In the genomic region with DNA sequence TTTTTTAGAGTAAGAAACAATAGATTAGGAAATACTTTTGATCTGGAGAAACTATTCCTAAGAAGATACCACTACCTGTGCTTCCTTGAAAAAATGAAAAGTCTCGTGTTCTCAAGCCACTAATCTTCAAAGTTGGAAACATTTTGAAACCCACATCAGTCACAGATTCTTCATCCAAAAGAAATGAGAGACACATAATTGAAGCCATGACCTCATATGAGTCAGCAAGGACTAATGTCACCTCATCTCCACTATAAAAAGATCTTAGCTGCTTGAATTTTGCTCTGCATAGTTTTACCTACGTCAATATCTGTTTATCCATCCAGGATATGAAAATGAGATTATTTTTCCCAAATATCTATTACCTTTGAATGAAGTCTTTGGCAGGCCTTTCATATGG, we compare ENCODE assay signal across 20 cellular contexts.
"Had no signal": no experiment of that assay in that cellular context is flagged by ENCODE, and none has a peak within 500 bp of the region (broad histone marks: within the 10 kb centered on the region; RNA-seq: fewer than 3 reads in every experiment).

No MANE protein-coding gene starts in this region.

- H3K9me3 Mint-ChIP-seq: naive thymus-derived CD4-positive, alpha-beta T cell; nephron progenitor cell; stimulated activated naive B cell treated with anti-CD40 and anti-IgM and Interleukin-4, amounts not matched to agents 10 μg/mL and 1 μg/mL and 100 μg/mL, for 72 hours; stimulated activated naive CD8-positive, alpha-beta T cell treated with anti-CD3 and anti-CD28 coated beads, Interleukin-15, amount 100 ng/mL, for 72 hours had no signal

- ATAC-seq: heart right ventricle; left lobe of liver; naive thymus-derived CD4-positive, alpha-beta T cell; psoas muscle; sciatic nerve; stimulated activated naive B cell treated with anti-CD40 and anti-IgM and Interleukin-4, amounts not matched to agents 10 μg/mL and 1 μg/mL and 100 μg/mL, for 72 hours; stimulated activated naive CD8-positive, alpha-beta T cell treated with anti-CD3 and anti-CD28 coated beads, Interleukin-15, amount 100 ng/mL, for 72 hours had no signal

- H3K36me3 ChIP-seq: colonic mucosa, heart right ventricle, spleen, tibial nerve had no signal

- H3K4me3 ChIP-seq: colonic mucosa, heart right ventricle, psoas muscle, spleen, testis, tibial nerve had no signal

- H3K9me3 ChIP-seq: colonic mucosa, heart right ventricle, psoas muscle, spleen, testis, tibial nerve had no signal

- H3K27ac Mint-ChIP-seq: naive thymus-derived CD4-positive, alpha-beta T cell; nephron progenitor cell; stimulated activated naive B cell treated with anti-CD40 and anti-IgM and Interleukin-4, amounts not matched to agents 10 μg/mL and 1 μg/mL and 100 μg/mL, for 72 hours; stimulated activated naive CD8-positive, alpha-beta T cell treated with anti-CD3 and anti-CD28 coated beads, Interleukin-15, amount 100 ng/mL, for 72 hours had no signal

- H3K27me3 ChIP-seq: colonic mucosa, heart right ventricle, spleen, testis, tibial nerve had no signal

- H3K27me3 Mint-ChIP-seq: naive thymus-derived CD4-positive, alpha-beta T cell; stimulated activated naive B cell treated with anti-CD40 and anti-IgM and Interleukin-4, amounts not matched to agents 10 μg/mL and 1 μg/mL and 100 μg/mL, for 72 hours; stimulated activated naive CD8-positive, alpha-beta T cell treated with anti-CD3 and anti-CD28 coated beads, Interleukin-15, amount 100 ng/mL, for 72 hours had no signal

- H3K4me3 Mint-ChIP-seq: naive thymus-derived CD4-positive, alpha-beta T cell; nephron progenitor cell; stimulated activated naive B cell treated with anti-CD40 and anti-IgM and Interleukin-4, amounts not matched to agents 10 μg/mL and 1 μg/mL and 100 μg/mL, for 72 hours; stimulated activated naive CD8-positive, alpha-beta T cell treated with anti-CD3 and anti-CD28 coated beads, Interleukin-15, amount 100 ng/mL, for 72 hours had no signal

- H3K27ac ChIP-seq: colonic mucosa, heart right ventricle, psoas muscle, spleen, testis, tibial nerve had no signal

- H3K4me1 Mint-ChIP-seq: naive thymus-derived CD4-positive, alpha-beta T cell; nephron progenitor cell; stimulated activated naive B cell treated with anti-CD40 and anti-IgM and Interleukin-4, amounts not matched to agents 10 μg/mL and 1 μg/mL and 100 μg/mL, for 72 hours; stimulated activated naive CD8-positive, alpha-beta T cell treated with anti-CD3 and anti-CD28 coated beads, Interleukin-15, amount 100 ng/mL, for 72 hours had no signal

- H3K36me3 Mint-ChIP-seq: naive thymus-derived CD4-positive, alpha-beta T cell; stimulated activated naive B cell treated with anti-CD40 and anti-IgM and Interleukin-4, amounts not matched to agents 10 μg/mL and 1 μg/mL and 100 μg/mL, for 72 hours had no signal

- H3K4me1 ChIP-seq: colonic mucosa, heart right ventricle, psoas muscle, spleen, testis had no signal

- DNase-seq: colonic mucosa; dermis blood vessel endothelial cell; erythroblast; heart right ventricle; hypothalamus; kidney glomerular epithelial cell; mammary epithelial cell; naive thymus-derived CD4-positive, alpha-beta T cell; nephron progenitor cell; psoas muscle; spleen; stimulated activated CD4-positive, alpha-beta T cell treated with anti-CD3 and anti-CD28 coated beads, Interleukin-15, amount 100 ng/mL, for 24 hours; stimulated activated CD4-positive, alpha-beta T cell treated with anti-CD3 and anti-CD28 coated beads, Interleukin-1b, Interleukin-23, amount 100 ng/mL, for 48 hours; stimulated activated CD4-positive, alpha-beta T cell treated with anti-CD3 and anti-CD28 coated beads, Interleukin-4, amount 100 ng/mL, for 4 hours; stimulated activated naive B cell treated with anti-CD40 and anti-IgM and Interleukin-4, amounts not matched to agents 10 μg/mL and 1 μg/mL and 100 μg/mL, for 72 hours; stimulated activated naive CD8-positive, alpha-beta T cell treated with anti-CD3 and anti-CD28 coated beads, Interleukin-15, amount 100 ng/mL, for 72 hours; testis had no signal
